ENCODE assay signal across 17 cellular contexts in the genomic region with DNA sequence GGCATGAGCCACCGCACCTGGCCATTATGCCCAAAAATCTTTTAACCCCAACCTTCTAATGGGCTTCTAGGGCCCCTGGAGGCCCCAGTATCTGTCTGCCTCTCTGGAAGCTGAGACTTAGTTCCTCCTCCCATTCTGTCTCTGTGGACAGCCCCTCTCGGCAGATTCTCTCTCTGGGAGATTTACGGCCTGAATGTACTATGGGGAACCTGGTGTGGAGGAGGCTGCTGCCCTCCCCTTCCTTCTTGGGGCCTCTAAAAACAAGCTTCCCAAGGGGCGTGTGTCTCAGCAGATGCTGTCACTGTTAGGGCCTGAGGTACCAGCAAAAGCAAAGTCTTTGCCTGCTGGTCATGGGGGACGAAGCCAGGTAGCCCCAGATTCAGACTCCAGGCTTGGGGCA.
"Had no signal": no experiment of that assay in that cellular context is flagged by ENCODE, and none has a peak within 500 bp of the region (broad histone marks: within the 10 kb centered on the region; RNA-seq: fewer than 3 reads in every experiment).

No MANE protein-coding gene starts in this region.

- H3K4me1 Mint-ChIP-seq: memory B cell, mesothelial cell of epicardium, natural killer cell, neural progenitor cell had no signal

- H3K27me3 Mint-ChIP-seq: memory B cell had no signal

- ATAC-seq: foreskin keratinocyte, lower lobe of right lung, natural killer cell, right cardiac atrium had no signal

- DNase-seq: dermis blood vessel endothelial cell; erythroblast; foreskin keratinocyte; immature natural killer cell; left ventricle myocardium inferior; lower lobe of right lung; natural killer cell; nucleus accumbens; ovary; small intestine; stimulated activated CD4-positive, alpha-beta T cell treated with anti-CD3 and anti-CD28 coated beads, Interleukin-12 subunit alpha, Interleukin-12 subunit beta, amount 100 ng/mL, for 4 hours; stimulated activated naive CD4-positive, alpha-beta T cell treated with Interleukin-2 at 50 U/mL for 16 hours; trophoblast cell had no signal

- H3K36me3 Mint-ChIP-seq: natural killer cell had no signal

- H3K27ac Mint-ChIP-seq: immature natural killer cell, memory B cell, mesothelial cell of epicardium, natural killer cell, neural progenitor cell had no signal

- H3K4me3 Mint-ChIP-seq: immature natural killer cell, memory B cell, mesothelial cell of epicardium, natural killer cell, neural progenitor cell had no signal

- H3K9me3 Mint-ChIP-seq: immature natural killer cell, memory B cell, mesothelial cell of epicardium, natural killer cell had no signal
